31 cellular contexts compared by ENCODE assay signal in genomic region chr16:26198221-26198620, GRCh38.
"Had no signal": no experiment of that assay in that cellular context is flagged by ENCODE, and none has a peak within 500 bp of the region (broad histone marks: within the 10 kb centered on the region; RNA-seq: fewer than 3 reads in every experiment).

No MANE protein-coding gene starts in this region.

- ATAC-seq: activated CD8-positive, alpha-beta T cell treated with anti-CD3 and anti-CD28 coated beads for 36 hours; PC-3 had no signal

- H3K36me3 ChIP-seq: ascending aorta, Peyer's patch, SJSA1 had no signal

- H3K36me3 Mint-ChIP-seq: activated naive CD4-positive, alpha-beta T cell treated with anti-CD3 and anti-CD28 coated beads, Interleukin-2, amount 50 U/mL, for 24 hours; activated naive CD8-positive, alpha-beta T cell treated with anti-CD3 and anti-CD28 coated beads, Interleukin-2, amount 10 ng/mL, durations not matched to agents 7 days and 5 days had no signal

- H3K4me1 ChIP-seq: ascending aorta, Peyer's patch, SJSA1 had no signal

- H3K9me3 ChIP-seq: ascending aorta, Peyer's patch, SJSA1, SK-N-SH had no signal

- H3K27ac ChIP-seq: ascending aorta, Peyer's patch, SJSA1 had no signal

- H3K4me3 ChIP-seq: ascending aorta, Peyer's patch, SJSA1 had no signal

- H3K27me3 ChIP-seq: ascending aorta, Peyer's patch, SJSA1 had no signal

- H3K27ac Mint-ChIP-seq: activated CD4-positive, alpha-beta T cell treated with anti-CD3 and anti-CD28 coated beads, Interleukin-2, amount 10 ng/mL, durations not matched to agents 24 days and 14 days; activated CD8-positive, alpha-beta T cell treated with anti-CD3 and anti-CD28 coated beads for 36 hours; activated naive CD4-positive, alpha-beta T cell treated with anti-CD3 and anti-CD28 coated beads, Interleukin-2, amount 50 U/mL, for 24 hours; activated naive CD8-positive, alpha-beta T cell treated with anti-CD3 and anti-CD28 coated beads, Interleukin-2, amount 10 ng/mL, durations not matched to agents 7 days and 5 days; activated T-cell treated with anti-CD3 and anti-CD28 coated beads, Interleukin-2, amount 50 U/mL, for 24 hours; activated T-helper 2 cell treated with anti-CD3 and anti-CD28 coated beads, Interferon-gamma antibody, Interleukin-2, Interleukin-4, amounts not matched to agents 10 μg/mL and 5 μg/mL and 100 μg/mL, durations not matched to agents 14 hours and 24 hours and 36 hours; T-helper 1 cell treated with Interleukin-12 subunit alpha and Interleukin-12 subunit beta and Interleukin-4 antibody, amounts not matched to agents 30 μg/mL and 1 μg/mL, for 36 hours; T-helper 2 cell treated with Interferon-gamma antibody and Interleukin-4, amounts not matched to agents 5 μg/mL and 100 μg/mL, for 36 hours had no signal

- H3K4me1 Mint-ChIP-seq: activated CD4-positive, alpha-beta T cell treated with anti-CD3 and anti-CD28 coated beads, Interleukin-2, amount 10 ng/mL, durations not matched to agents 24 days and 14 days; activated naive CD4-positive, alpha-beta T cell treated with anti-CD3 and anti-CD28 coated beads, Interleukin-2, amount 50 U/mL, for 24 hours; activated naive CD8-positive, alpha-beta T cell treated with anti-CD3 and anti-CD28 coated beads, Interleukin-2, amount 10 ng/mL, durations not matched to agents 7 days and 5 days had no signal

- H3K9ac ChIP-seq: SK-N-SH had no signal

- H3K9me3 Mint-ChIP-seq: activated CD4-positive, alpha-beta T cell treated with anti-CD3 and anti-CD28 coated beads, Interleukin-2, amount 10 ng/mL, durations not matched to agents 24 days and 14 days; activated CD8-positive, alpha-beta T cell treated with anti-CD3 and anti-CD28 coated beads for 36 hours; activated naive CD4-positive, alpha-beta T cell treated with anti-CD3 and anti-CD28 coated beads, Interleukin-2, amount 50 U/mL, for 24 hours; activated naive CD8-positive, alpha-beta T cell treated with anti-CD3 and anti-CD28 coated beads, Interleukin-2, amount 10 ng/mL, durations not matched to agents 7 days and 5 days; activated T-helper 2 cell treated with anti-CD3 and anti-CD28 coated beads, Interferon-gamma antibody, Interleukin-2, Interleukin-4, amounts not matched to agents 10 μg/mL and 5 μg/mL and 100 μg/mL, durations not matched to agents 14 hours and 24 hours and 36 hours; T-helper 1 cell treated with Interleukin-12 subunit alpha and Interleukin-12 subunit beta and Interleukin-4 antibody, amounts not matched to agents 30 μg/mL and 1 μg/mL, for 36 hours; T-helper 2 cell treated with Interferon-gamma antibody and Interleukin-4, amounts not matched to agents 5 μg/mL and 100 μg/mL, for 36 hours had no signal

- H3K27me3 Mint-ChIP-seq: activated CD4-positive, alpha-beta T cell treated with anti-CD3 and anti-CD28 coated beads, Interleukin-2, amount 10 ng/mL, durations not matched to agents 24 days and 14 days had no signal

- DNase-seq: activated CD4-positive, alpha-beta T cell treated with anti-CD3 and anti-CD28 coated beads, Interleukin-2, amount 10 ng/mL, durations not matched to agents 24 days and 14 days; activated CD4-positive, alpha-beta T cell treated with anti-CD3 and anti-CD28 coated beads, Interleukin-2, amount 50 U/mL, for 4 hours; activated CD8-positive, alpha-beta T cell treated with anti-CD3 and anti-CD28 coated beads for 36 hours; activated gamma-delta T cell; activated naive CD4-positive, alpha-beta T cell treated with Interleukin-2 at 50 U/mL for 16 hours; activated naive CD8-positive, alpha-beta T cell treated with anti-CD3 and anti-CD28 coated beads, Interleukin-2, amount 10 ng/mL, durations not matched to agents 7 days and 5 days; activated T-cell treated with anti-CD3 and anti-CD28 coated beads, Interleukin-2, amount 50 U/mL, for 24 hours; amygdala; Karpas-422; KBM-7; NCI-H1048; NCI-H1105 treated with DMSO at 0.1 percent for 48 hours; NCI-H1436; NCI-H1694; NCI-H1930; NCI-H2081 treated with DMSO at 0.1 percent for 48 hours; NCI-H226; NCI-H446 treated with DMSO at 0.1 percent for 48 hours; NCI-H524; NCI-H69; PC-3; Peyer's patch; RPMI8226; SHP77 treated with DMSO at 0.1 percent for 48 hours; SK-N-SH had no signal

- H3K4me2 ChIP-seq: SK-N-SH had no signal

- H3K4me3 Mint-ChIP-seq: activated CD4-positive, alpha-beta T cell treated with anti-CD3 and anti-CD28 coated beads, Interleukin-2, amount 10 ng/mL, durations not matched to agents 24 days and 14 days; activated CD8-positive, alpha-beta T cell treated with anti-CD3 and anti-CD28 coated beads for 36 hours; activated naive CD4-positive, alpha-beta T cell treated with anti-CD3 and anti-CD28 coated beads, Interleukin-2, amount 50 U/mL, for 24 hours; activated naive CD8-positive, alpha-beta T cell treated with anti-CD3 and anti-CD28 coated beads, Interleukin-2, amount 10 ng/mL, durations not matched to agents 7 days and 5 days; activated T-cell treated with anti-CD3 and anti-CD28 coated beads, Interleukin-2, amount 50 U/mL, for 24 hours; T-helper 1 cell treated with Interleukin-12 subunit alpha and Interleukin-12 subunit beta and Interleukin-4 antibody, amounts not matched to agents 30 μg/mL and 1 μg/mL, for 36 hours; T-helper 2 cell treated with Interferon-gamma antibody and Interleukin-4, amounts not matched to agents 5 μg/mL and 100 μg/mL, for 36 hours had no signal
